In the genomic region with DNA sequence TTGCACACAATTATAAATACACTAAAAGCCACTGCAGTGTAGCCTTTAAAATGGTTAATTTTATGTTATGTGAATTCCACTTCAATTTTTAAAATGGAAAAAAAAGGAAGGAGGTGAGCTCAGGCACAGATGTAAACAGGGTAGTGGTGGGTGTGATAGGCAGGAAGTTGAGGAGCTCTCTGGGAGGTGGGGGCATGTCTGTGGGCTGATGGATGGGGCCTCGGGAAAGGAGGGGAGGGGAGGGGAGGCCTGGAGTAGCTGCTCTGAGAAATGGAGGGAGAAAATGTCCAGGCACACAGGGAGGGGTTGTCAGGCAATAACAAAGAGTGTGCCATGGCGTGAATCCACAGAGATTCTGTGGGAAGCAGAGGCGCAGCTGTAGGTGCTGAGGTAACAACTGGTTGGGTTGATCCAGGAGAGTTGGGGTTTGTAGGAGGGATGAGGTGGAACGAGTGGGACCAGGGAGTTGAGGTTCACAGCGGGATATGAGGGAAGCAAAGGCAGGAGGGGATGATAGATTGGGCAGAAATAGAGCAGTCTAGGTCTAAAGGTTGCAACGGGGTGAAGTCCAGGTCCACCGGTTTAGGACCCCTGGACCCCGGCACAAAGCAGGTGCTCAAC, we compare ENCODE assay signal across 1 cellular context.
TF ChIP-seq lines count a peak whose summit lies in the region.

No MANE protein-coding gene starts in this region.

TF ChIP-seq in IMR-90, 13 proteins besides CTCF, POLR2A, EP300 and RAD21 (continued from another document):
- TF ChIP-seq BHLHE40 (IDR thresholded peaks at IDR 0.05; ENCODE audit: low read depth, low read length): no peak
- TF ChIP-seq CEBPB (IDR thresholded peaks at IDR 0.05; ENCODE audit: low read depth, low read length): no peak
- TF ChIP-seq SMC3 (IDR thresholded peaks at IDR 0.05; ENCODE audit: low read depth, low read length): no peak
